11 cellular contexts compared by ENCODE assay signal in the genomic region with DNA sequence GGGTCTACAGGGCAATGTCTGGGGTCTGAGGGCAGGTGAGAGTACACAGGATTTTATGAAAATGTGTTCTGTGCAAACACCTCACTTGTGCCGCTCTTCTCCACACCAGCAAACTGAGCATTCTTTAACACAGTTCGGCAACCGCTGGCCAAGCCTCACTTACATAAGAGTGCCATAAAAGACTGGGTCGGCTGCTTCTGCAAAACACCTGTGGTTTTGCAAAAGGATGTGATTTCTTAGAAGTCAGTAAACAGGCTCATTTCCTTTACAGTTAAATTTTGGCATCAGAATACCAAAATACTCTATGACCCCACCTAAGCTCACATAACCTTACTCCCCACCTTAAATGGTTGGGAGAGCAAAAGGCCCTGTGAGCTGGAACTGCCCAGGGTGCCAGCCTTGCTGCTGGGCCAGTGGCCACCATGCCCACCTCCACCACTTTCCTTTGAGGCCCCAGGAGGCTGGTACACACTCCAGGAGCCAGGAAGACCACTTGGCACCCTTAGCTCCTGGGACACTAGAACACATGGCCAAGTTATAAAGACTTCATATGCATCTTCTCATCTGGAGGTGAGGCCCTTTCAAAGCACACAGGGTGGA. TPM values are rescaled to one million over a fixed set of nuclear protein-coding genes. Genes with fewer than 3 reads are reported as not detected.
DNase-seq lines count a peak whose midpoint lies in the region; ATAC-seq, FAIRE-seq and TF ChIP-seq lines count a peak whose summit lies in the region.
"Had no signal": no experiment of that assay in that cellular context is flagged by ENCODE, and none has a peak within 500 bp of the region (broad histone marks: within the 10 kb centered on the region; RNA-seq: fewer than 3 reads in every experiment).

No MANE protein-coding gene starts in this region.

- no peaks in the 10 kb centered on the region for H3K9me3 Mint-ChIP-seq in dendritic cell treated with granulocyte-macrophage colony-stimulating factor and Interleukin-4, amounts not matched to agents 40 ng/mL and 50 ng/mL, for 4 days
- H3K9me3 Mint-ChIP-seq: neural crest cell had no signal

- TF ChIP-seq CTCF in left ventricle myocardium inferior (IDR thresholded peaks at IDR 0.05; ENCODE audit: borderline replicate concordance), result no peak
- no peak for TF ChIP-seq CTCF in tibial nerve (IDR thresholded peaks at IDR 0.05)

- H3K27ac ChIP-seq in left ventricle myocardium inferior (replicated peaks) (peak overlapping the region; percentile 42), tibial nerve (peak overlapping the region in 3 of 4 donors; percentile 52 to 75 (median 59))

- H3K36me3 Mint-ChIP-seq in dendritic cell treated with granulocyte-macrophage colony-stimulating factor and Interleukin-4, amounts not matched to agents 40 ng/mL and 50 ng/mL, for 4 days (ENCODE audit: low read depth), result peaks cover 77% of the 10 kb centered on the region

- WGBS in tibial nerve, 2 donors, result 39 to 43% methylated on average over 4 of the region's 4 CpGs

- ATAC-seq in Right ventricle myocardium inferior (no peak), GM18520 (IDR thresholded peaks at IDR 0.05; ENCODE audit: unreplicated experiment) (no peak)

- intact Hi-C loops in left ventricle myocardium inferior (cut with micrococcal nuclease) (loop anchor here (10.0 kb wide), 1 partner anchor 69 kb away; no protein-coding TSS in a partner anchor), Right ventricle myocardium inferior (cut with DNase I) (no loop called here)
- intact Hi-C loops in dendritic cell treated with granulocyte-macrophage colony-stimulating factor and Interleukin-4, amounts not matched to agents 40 ng/mL and 50 ng/mL, for 4 days (cut with micrococcal nuclease), result no loop called here

- FAIRE-seq in HTR-8/SVneo (lab: Jason Lieb, UNC), result no peak
- FAIRE-seq: astrocyte had no signal

- no peaks in the 10 kb centered on the region for H3K36me3 ChIP-seq in left ventricle myocardium inferior
- no peaks in the 10 kb centered on the region for H3K36me3 ChIP-seq in tibial nerve

- H3K27me3 Mint-ChIP-seq in dendritic cell treated with granulocyte-macrophage colony-stimulating factor and Interleukin-4, amounts not matched to agents 40 ng/mL and 50 ng/mL, for 4 days, result no peaks in the 10 kb centered on the region

- no peak for TF ChIP-seq POLR2A in tibial nerve (IDR thresholded peaks at IDR 0.05)

- H3K27me3 ChIP-seq in left ventricle myocardium inferior (ENCODE audit: low read depth) (no peaks in the 10 kb centered on the region), tibial nerve (no peaks in the 10 kb centered on the region)

- H3K4me1 Mint-ChIP-seq in dendritic cell treated with granulocyte-macrophage colony-stimulating factor and Interleukin-4, amounts not matched to agents 40 ng/mL and 50 ng/mL, for 4 days (ENCODE audit: low read depth), result peaks cover 80% of the 10 kb centered on the region

- no peak overlapping the region for H3K4me3 Mint-ChIP-seq in dendritic cell treated with granulocyte-macrophage colony-stimulating factor and Interleukin-4, amounts not matched to agents 40 ng/mL and 50 ng/mL, for 4 days
- H3K4me3 Mint-ChIP-seq: neural crest cell had no signal

- peaks cover 93% of the 10 kb centered on the region for H3K4me1 ChIP-seq in left ventricle myocardium inferior
- peaks cover 0 to 78% (median 52%) of the 10 kb centered on the region in 4 donors for H3K4me1 ChIP-seq in tibial nerve

- no peaks in the 10 kb centered on the region for H3K9me3 ChIP-seq in left ventricle myocardium inferior (replicated peaks)
- H3K9me3 ChIP-seq in tibial nerve, result no peaks in the 10 kb centered on the region

- DNase-seq in left ventricle myocardium inferior (no peak), Right ventricle myocardium inferior (ENCODE audit: missing footprints) (no peak), NAMALWA (ENCODE audit: low spot score) (peak; percentile 52), tibial nerve (ENCODE audit: low spot score in 2 of 2) (no peak), NCI-H128 (lab: John Stamatoyannopoulos, UW; ENCODE audit: unreplicated experiment) (no peak), HTR-8/SVneo (ENCODE audit: insufficient read length, low spot score) (no peak)
- DNase-seq: AML-193 had no signal

- TF ChIP-seq EP300 in tibial nerve (IDR thresholded peaks at IDR 0.05), result peak in 1 of 2 donors; percentile 30

- peak overlapping the region; percentile 58 for H3K27ac Mint-ChIP-seq in dendritic cell treated with granulocyte-macrophage colony-stimulating factor and Interleukin-4, amounts not matched to agents 40 ng/mL and 50 ng/mL, for 4 days

- H3K4me3 ChIP-seq in left ventricle myocardium inferior, result no peak overlapping the region
- H3K4me3 ChIP-seq in tibial nerve, result no peak overlapping the region

RNA-seq across cellular contexts. Expression of a gene that starts 22.0 kb away (rescaled TPM):
- total RNA-seq in left ventricle myocardium inferior, result 217 TPM
- 267 TPM for total RNA-seq in Right ventricle myocardium inferior
- 100 to 1,000 TPM in 1 of 4 donors, 10 to 100 TPM in 3; 58.2 to 109 (median 96.7) TPM for total RNA-seq in tibial nerve
